In the genomic region with DNA sequence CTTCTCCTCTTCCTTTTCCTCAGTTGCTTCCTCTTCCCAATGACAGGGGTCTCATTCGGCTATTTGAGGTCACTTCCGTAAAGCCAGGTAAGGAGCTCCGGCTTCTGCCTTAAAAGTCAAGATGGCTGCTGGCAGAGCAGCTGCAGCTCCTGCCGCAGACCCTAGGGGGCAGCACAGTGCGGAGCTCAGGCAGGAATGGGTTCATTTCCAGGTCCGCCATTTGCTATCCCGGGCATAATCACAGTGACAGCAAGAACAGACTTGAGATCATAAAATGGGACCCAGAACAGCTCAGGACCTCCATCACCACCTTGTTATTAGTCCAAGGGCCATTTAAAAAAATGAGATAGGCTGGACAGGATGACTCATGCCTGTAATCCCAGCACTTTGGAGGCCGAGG, we compare ENCODE assay signal across 1 cellular context.
TF ChIP-seq lines count a peak whose summit lies in the region.

No MANE protein-coding gene starts in this region.

TF ChIP-seq in HepG2, 621 proteins besides CTCF, POLR2A, EP300 and RAD21 (continued from another document):
- TF ChIP-seq, protein P1, sequence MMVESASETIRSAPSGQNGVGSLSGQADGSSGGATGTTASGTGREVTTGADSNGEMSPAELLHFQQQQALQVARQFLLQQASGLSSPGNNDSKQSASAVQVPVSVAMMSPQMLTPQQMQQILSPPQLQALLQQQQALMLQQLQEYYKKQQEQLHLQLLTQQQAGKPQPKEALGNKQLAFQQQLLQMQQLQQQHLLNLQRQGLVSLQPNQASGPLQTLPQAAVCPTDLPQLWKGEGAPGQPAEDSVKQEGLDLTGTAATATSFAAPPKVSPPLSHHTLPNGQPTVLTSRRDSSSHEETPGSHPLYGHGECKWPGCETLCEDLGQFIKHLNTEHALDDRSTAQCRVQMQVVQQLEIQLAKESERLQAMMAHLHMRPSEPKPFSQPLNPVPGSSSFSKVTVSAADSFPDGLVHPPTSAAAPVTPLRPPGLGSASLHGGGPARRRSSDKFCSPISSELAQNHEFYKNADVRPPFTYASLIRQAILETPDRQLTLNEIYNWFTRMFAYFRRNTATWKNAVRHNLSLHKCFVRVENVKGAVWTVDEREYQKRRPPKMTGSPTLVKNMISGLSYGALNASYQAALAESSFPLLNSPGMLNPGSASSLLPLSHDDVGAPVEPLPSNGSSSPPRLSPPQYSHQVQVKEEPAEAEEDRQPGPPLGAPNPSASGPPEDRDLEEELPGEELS (CRISPR knock-in tag; IDR thresholded peaks at IDR 0.05), result no peak
- TF ChIP-seq MXD4 (CRISPR knock-in tag; IDR thresholded peaks at IDR 0.05), result no peak
- no peak for TF ChIP-seq ZNF607 (CRISPR knock-in tag; IDR thresholded peaks at IDR 0.05; ENCODE audit: borderline replicate concordance)
